Comparison of ENCODE assay signal across 14 cellular contexts in the genomic region with DNA sequence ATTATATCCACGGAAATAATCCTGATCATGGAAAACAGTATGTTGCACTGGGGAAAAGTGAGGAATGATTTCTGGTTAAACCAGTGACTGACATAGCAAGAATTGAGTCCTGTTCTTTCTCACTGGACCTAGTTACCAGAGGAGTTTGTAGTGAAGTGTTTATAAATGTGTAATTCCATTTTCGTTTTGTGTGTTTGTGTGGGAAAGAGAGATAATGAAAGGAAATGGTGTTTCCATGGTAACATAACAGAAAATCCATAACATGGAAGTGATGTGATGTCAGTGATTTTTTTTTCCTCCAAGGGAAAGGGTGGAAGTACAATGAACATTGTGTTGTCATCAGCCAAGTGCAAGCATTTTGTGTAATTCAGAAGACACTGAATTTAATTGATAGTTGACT.
DNase-seq lines count a peak whose midpoint lies in the region; ATAC-seq and TF ChIP-seq lines count a peak whose summit lies in the region.
"Had no signal": no experiment of that assay in that cellular context is flagged by ENCODE, and none has a peak within 500 bp of the region (broad histone marks: within the 10 kb centered on the region; RNA-seq: fewer than 3 reads in every experiment).

No MANE protein-coding gene starts in this region.

- no peak for ATAC-seq in GM18519 (IDR thresholded peaks at IDR 0.05; ENCODE audit: low FRiP score, unreplicated experiment)
- ATAC-seq: activated CD8-positive, alpha-beta T cell treated with anti-CD3 and anti-CD28 coated beads for 36 hours; HCT116 had no signal

- H3K4me3 ChIP-seq in fibroblast of villous mesenchyme (ENCODE audit: low read depth, low read length) (no peak overlapping the region), mucosa of rectum (ENCODE audit: low read length in 2 of 2) (no peak overlapping the region)

- H3K27ac ChIP-seq in mucosa of rectum (ENCODE audit: low read depth in 2 of 2, low read length in 2 of 2) = peak overlapping the region; percentile 18 to 36
- H3K27ac ChIP-seq: HL-60 had no signal

- no peaks in the 10 kb centered on the region for H3K9me3 ChIP-seq in mucosa of rectum (ENCODE audit: control insufficient read depth in 2 of 2, low read length in 2 of 2)

- peaks cover 0 to 2% of the 10 kb centered on the region in 2 donors for H3K4me1 ChIP-seq in mucosa of rectum (ENCODE audit: control insufficient read depth in 2 of 2, insufficient read depth in 2 of 2, low read length in 2 of 2)

- peak; percentile 65 for DNase-seq in NCI-H748 (lab: John Stamatoyannopoulos, UW; ENCODE audit: unreplicated experiment)
- DNase-seq in NCI-H748 treated with DMSO at 0.1 percent for 48 hours (lab: John Stamatoyannopoulos, UW) = no peak
- DNase-seq in fibroblast of villous mesenchyme (ENCODE audit: low read depth) = peak; percentile 51
- DNase-seq in activated CD4-positive, CD25-positive, alpha-beta regulatory T cell treated with anti-CD3 and anti-CD28 coated beads, Interleukin-2, amount 50 U/mL, for 72 hours = no peak
- no peak for DNase-seq in NCI-H1417 treated with DMSO at 0.1 percent for 48 hours (lab: John Stamatoyannopoulos, UW)
- no peak for DNase-seq in NCI-H1092 treated with DMSO at 0.1 percent for 48 hours (lab: John Stamatoyannopoulos, UW)
- DNase-seq: activated CD8-positive, alpha-beta T cell treated with anti-CD3 and anti-CD28 coated beads for 36 hours; activated naive CD8-positive, alpha-beta T cell treated with anti-CD3 and anti-CD28 coated beads for 36 hours; NCI-H187 treated with DMSO at 0.1 percent for 48 hours; SIG-M5 had no signal

- H3K36me3 ChIP-seq in mucosa of rectum (ENCODE audit: control insufficient read depth in 2 of 2, insufficient read depth in 2 of 2, low read length in 2 of 2) = no peaks in the 10 kb centered on the region

- H3K27me3 ChIP-seq in mucosa of rectum (ENCODE audit: control insufficient read depth in 2 of 2, insufficient read depth in 2 of 2, low read length in 2 of 2) = no peaks in the 10 kb centered on the region

- TF ChIP-seq CTCF in fibroblast of villous mesenchyme (IDR thresholded peaks at IDR 0.05; ENCODE audit: insufficient read depth, low read depth, low read length) = no peak

- H3K9ac ChIP-seq in mucosa of rectum (ENCODE audit: low read depth in 1 of 2, low read length in 2 of 2) = no peak overlapping the region

Comparison
In these comparisons a context has a peak if more than half of its experiments do, and no peak if none do; other contexts are left out.
1. DNase-seq: peak in NCI-H748 (single experiment) and fibroblast of villous mesenchyme (single experiment); none in NCI-H748 treated with DMSO at 0.1 percent for 48 hours (single experiment), activated CD4-positive, CD25-positive, alpha-beta regulatory T cell treated with anti-CD3 and anti-CD28 coated beads, Interleukin-2, amount 50 U/mL, for 72 hours (single experiment), NCI-H1417 treated with DMSO at 0.1 percent for 48 hours (single experiment) and NCI-H1092 treated with DMSO at 0.1 percent for 48 hours (single experiment).